16 cellular contexts compared by ENCODE assay signal in genomic region chr22:39658367-39658766, GRCh38.
DNase-seq lines count a peak whose midpoint lies in the region; ATAC-seq, FAIRE-seq and TF ChIP-seq lines count a peak whose summit lies in the region.
"Had no signal": no experiment of that assay in that cellular context is flagged by ENCODE, and none has a peak within 500 bp of the region (broad histone marks: within the 10 kb centered on the region; RNA-seq: fewer than 3 reads in every experiment).

No MANE protein-coding gene starts in this region.

- H3F3A ChIP-seq in PC-9 (ENCODE audit: insufficient read depth, low read depth) = peaks cover 5% of the 10 kb centered on the region; the same call in 1 of the 2 replicates

- H3K4me3 ChIP-seq in PC-9 = no peak overlapping the region
- no peak overlapping the region for H3K4me3 ChIP-seq in small intestine (ENCODE audit: low read depth in 1 of 2, low read length in 2 of 2)
- H3K4me3 ChIP-seq: cardiac muscle cell had no signal

- no peaks in the 10 kb centered on the region for H3K9me3 Mint-ChIP-seq in activated T-cell treated with anti-CD3 and anti-CD28 coated beads, Interleukin-2, amount 50 U/mL, for 24 hours
- H3K9me3 Mint-ChIP-seq: stimulated activated naive CD8-positive, alpha-beta T cell treated with anti-CD3 and anti-CD28 coated beads, Interleukin-15, amount 100 ng/mL, for 72 hours had no signal

- H3K4me3 Mint-ChIP-seq in activated T-cell treated with anti-CD3 and anti-CD28 coated beads, Interleukin-2, amount 50 U/mL, for 24 hours = peak overlapping the region; percentile 48

- intact Hi-C loops in PC-9 (cut with micrococcal nuclease; ENCODE audit: unreplicated experiment) = no loop called here

- peaks cover 7% of the 10 kb centered on the region for H3K27me3 Mint-ChIP-seq in activated T-cell treated with anti-CD3 and anti-CD28 coated beads, Interleukin-2, amount 50 U/mL, for 24 hours

- H3K9me3 ChIP-seq in PC-9 (ENCODE audit: insufficient read depth, low read depth) = no peaks in the 10 kb centered on the region
- H3K9me3 ChIP-seq in small intestine (ENCODE audit: control insufficient read depth, low read depth) = no peaks in the 10 kb centered on the region

- H3K4me1 ChIP-seq in PC-9 (replicated peaks; ENCODE audit: insufficient read depth) = peaks cover 21% of the 10 kb centered on the region
- no peaks in the 10 kb centered on the region for H3K4me1 ChIP-seq in small intestine (ENCODE audit: control insufficient read depth in 2 of 2, insufficient read depth in 1 of 2, low read depth in 1 of 2, low read length in 1 of 2)

- ATAC-seq in GM18909 (IDR thresholded peaks at IDR 0.05; ENCODE audit: poor library complexity, unreplicated experiment) = no peak
- ATAC-seq in GM18511 (IDR thresholded peaks at IDR 0.05; ENCODE audit: unreplicated experiment) = no peak
- ATAC-seq: left cardiac atrium; Panc1; stimulated activated naive CD8-positive, alpha-beta T cell treated with anti-CD3 and anti-CD28 coated beads, Interleukin-15, amount 100 ng/mL, for 72 hours had no signal

- no peaks in the 10 kb centered on the region for H3K27me3 ChIP-seq in PC-9 (ENCODE audit: insufficient read depth, low read depth)
- peaks cover 0 to 12% of the 10 kb centered on the region in 2 donors for H3K27me3 ChIP-seq in small intestine (ENCODE audit: control insufficient read depth in 2 of 2, insufficient read depth in 2 of 2, low read length in 2 of 2)

- no peaks in the 10 kb centered on the region for H3K9me2 ChIP-seq in PC-9 (ENCODE audit: insufficient read depth)

- BruUV-seq in PC-9 (replicated peaks; lab: Mats Ljungman, UMichigan) = no TSS peak

- peak; percentile 28 for DNase-seq in stimulated activated CD4-positive, alpha-beta T cell treated with anti-CD3 and anti-CD28 coated beads, Interleukin-1b, Interleukin-23, amount 100 ng/mL, for 48 hours
- no peak for DNase-seq in stimulated activated CD4-positive, alpha-beta T cell treated with anti-CD3 and anti-CD28 coated beads, Interleukin-4, amount 100 ng/mL, for 1 hour
- DNase-seq in PC-9 (peak in 1 of 2 experiments; percentile 50), small intestine (peak; percentile 25), hypothalamus (lab: John Stamatoyannopoulos, UW) (no peak)
- DNase-seq in activated T-cell treated with anti-CD3 and anti-CD28 coated beads, Interleukin-2, amount 50 U/mL, for 24 hours = no peak
- DNase-seq: AML-193; GOT3; left cardiac atrium; MM.1S; stimulated activated naive CD8-positive, alpha-beta T cell treated with anti-CD3 and anti-CD28 coated beads, Interleukin-15, amount 100 ng/mL, for 72 hours had no signal

- CTCF ChIA-PET in PC-9 (lab: Charles Lee) = no interaction called here

- no peaks in the 10 kb centered on the region for H3K79me2 ChIP-seq in PC-9 (ENCODE audit: low read depth)

- H3K36me3 ChIP-seq in PC-9 (ENCODE audit: low read depth) = no peaks in the 10 kb centered on the region
- H3K36me3 ChIP-seq in small intestine (ENCODE audit: control insufficient read depth in 2 of 2, insufficient read depth in 2 of 2, low read length in 2 of 2) = no peaks in the 10 kb centered on the region
- H3K36me3 ChIP-seq: cardiac muscle cell had no signal

- no peak overlapping the region for H3K27ac ChIP-seq in PC-9
- H3K27ac ChIP-seq in small intestine (ENCODE audit: low read depth in 1 of 2, low read length in 1 of 2) = no peak overlapping the region
- H3K27ac ChIP-seq: cardiac muscle cell, epithelial cell of prostate had no signal

- peak overlapping the region; percentile 44 for H3K27ac Mint-ChIP-seq in activated T-cell treated with anti-CD3 and anti-CD28 coated beads, Interleukin-2, amount 50 U/mL, for 24 hours

- no peak overlapping the region for H2AFZ ChIP-seq in PC-9

- FAIRE-seq in small intestine (lab: Jason Lieb, UNC) = no peak

- 0 out of 2 replicates have a peak overlapping the region, but pooled peaks have one; percentile 7 for H3K4me2 ChIP-seq in PC-9

- H3K36me3 Mint-ChIP-seq in activated T-cell treated with anti-CD3 and anti-CD28 coated beads, Interleukin-2, amount 50 U/mL, for 24 hours (ENCODE audit: low read depth) = no peaks in the 10 kb centered on the region

- no peaks in the 10 kb centered on the region for H4K20me1 ChIP-seq in PC-9 (ENCODE audit: insufficient read depth)

- POLR2A ChIA-PET in PC-9 (lab: Charles Lee; ENCODE audit: unreplicated experiment) = interaction anchor here (0.6 kb wide), 1 partner anchor 107 kb away, joined by 3 read pairs; no protein-coding TSS in a partner anchor

- 38 to 53% (median 46%) methylated on average over 10 of the region's 10 CpGs for WGBS in small intestine, 3 donors

- peaks cover 60% of the 10 kb centered on the region for H3K4me1 Mint-ChIP-seq in activated T-cell treated with anti-CD3 and anti-CD28 coated beads, Interleukin-2, amount 50 U/mL, for 24 hours (ENCODE audit: low read depth)

- TF ChIP-seq CTCF in PC-9 (conservative IDR thresholded peaks at IDR 0.05) = no peak

Comparison
In these comparisons a context has a peak if more than half of its experiments do, and no peak if none do; other contexts are left out.
1. DNase-seq: peak in stimulated activated CD4-positive, alpha-beta T cell treated with anti-CD3 and anti-CD28 coated beads, Interleukin-1b, Interleukin-23, amount 100 ng/mL, for 48 hours (single experiment) and small intestine (single experiment); none in stimulated activated CD4-positive, alpha-beta T cell treated with anti-CD3 and anti-CD28 coated beads, Interleukin-4, amount 100 ng/mL, for 1 hour (single experiment), activated T-cell treated with anti-CD3 and anti-CD28 coated beads, Interleukin-2, amount 50 U/mL, for 24 hours (single experiment) and hypothalamus (0 of 51).